In genomic region chr5:856531-857425, GRCh38 we compare ENCODE assay signal across 1 cellular context.
TF ChIP-seq lines count a peak whose summit lies in the region.

No MANE protein-coding gene starts in this region.

TF ChIP-seq in HEK293, 187 proteins besides CTCF, POLR2A, EP300 and RAD21 (continued from another document):
- TF ChIP-seq ZNF280D (tag by site-specific recombination; IDR thresholded peaks at IDR 0.05) (no peak), ZBTB44 (tag by site-specific recombination; IDR thresholded peaks at IDR 0.05) (no peak), ZNF785 (tag by site-specific recombination; IDR thresholded peaks at IDR 0.05) (no peak), SALL2 (tag by site-specific recombination; IDR thresholded peaks at IDR 0.05; ENCODE audit: borderline replicate concordance) (no peak; the same call in 1 of the 2 replicates), PRDM2 (tag by site-specific recombination; IDR thresholded peaks at IDR 0.05; ENCODE audit: borderline replicate concordance) (0 out of 2 replicates have a peak, but pooled peaks have one; percentile 25), ZBTB49 (tag by site-specific recombination; IDR thresholded peaks at IDR 0.05; ENCODE audit: low read depth) (no peak), ZNF416 (tag by site-specific recombination; IDR thresholded peaks at IDR 0.05) (no peak), ZBTB6 (tag by site-specific recombination; IDR thresholded peaks at IDR 0.05) (no peak), ZNF677 (tag by site-specific recombination; IDR thresholded peaks at IDR 0.05) (no peak), ZNF518A (tag by site-specific recombination; conservative IDR thresholded peaks at IDR 0.05; ENCODE audit: low read depth) (no peak), ZNF184 (tag by site-specific recombination; IDR thresholded peaks at IDR 0.05) (no peak), ZNF544 (tag by site-specific recombination; IDR thresholded peaks at IDR 0.05) (no peak), ZFP41 (tag by site-specific recombination; IDR thresholded peaks at IDR 0.05; ENCODE audit: borderline replicate concordance) (no peak), GLI4 (tag by site-specific recombination; IDR thresholded peaks at IDR 0.05) (no peak; the same call in none of the 2 replicates), ZNF2 (tag by site-specific recombination; IDR thresholded peaks at IDR 0.05) (no peak), OVOL3 (tag by site-specific recombination; IDR thresholded peaks at IDR 0.05) (no peak), IKZF3 (tag by site-specific recombination; IDR thresholded peaks at IDR 0.05) (no peak), ZNF529 (tag by site-specific recombination; IDR thresholded peaks at IDR 0.05; ENCODE audit: insufficient replicate concordance) (no peak), PRDM4 (tag by site-specific recombination; IDR thresholded peaks at IDR 0.05) (no peak), GFI1B (tag by site-specific recombination; IDR thresholded peaks at IDR 0.05) (no peak), ZNF747 (tag by site-specific recombination; IDR thresholded peaks at IDR 0.05) (no peak), BCL11A (tag by site-specific recombination; IDR thresholded peaks at IDR 0.05; ENCODE audit: low read depth) (no peak)
